In the genomic region with DNA sequence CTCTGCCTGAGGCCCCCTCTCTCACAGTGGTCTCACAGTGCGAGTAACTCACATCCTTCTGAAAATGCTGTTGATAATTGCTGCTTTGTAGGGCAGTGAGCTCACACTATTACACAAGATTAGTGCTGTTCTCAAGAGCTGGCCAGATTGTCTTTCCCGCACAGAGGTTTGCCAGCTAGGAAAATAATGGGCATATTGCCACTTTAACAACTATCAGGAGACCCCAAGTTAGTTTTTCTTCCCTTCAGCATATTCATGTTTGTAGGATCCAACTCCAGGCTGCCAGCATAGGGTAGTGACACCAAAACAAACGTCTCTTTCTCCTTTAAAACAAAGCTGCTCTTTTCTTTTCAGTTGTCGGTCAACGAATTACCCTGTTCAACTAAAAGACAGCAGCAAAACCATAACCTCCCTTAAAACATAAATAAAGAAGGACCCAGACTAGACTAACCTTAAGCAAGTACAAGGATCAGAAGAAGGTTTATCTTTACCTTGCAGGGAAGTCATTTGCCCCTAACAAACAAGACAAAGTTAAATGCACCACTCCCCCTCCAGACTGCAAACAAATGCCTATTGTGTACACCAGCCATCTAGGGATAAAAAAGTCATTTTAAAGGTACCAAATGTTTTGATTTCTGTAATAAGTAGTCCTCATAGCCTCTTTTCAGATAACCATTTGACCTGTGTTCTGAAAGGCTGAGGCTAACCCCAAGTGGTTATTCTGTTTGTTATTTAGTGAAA, we compare ENCODE assay signal across 1 cellular context.
TF ChIP-seq lines count a peak whose summit lies in the region.

No MANE protein-coding gene starts in this region.

TF ChIP-seq in GM23338, 12 proteins besides CTCF, POLR2A, EP300 and RAD21 (continued from another document):
- TF ChIP-seq, protein P1, sequence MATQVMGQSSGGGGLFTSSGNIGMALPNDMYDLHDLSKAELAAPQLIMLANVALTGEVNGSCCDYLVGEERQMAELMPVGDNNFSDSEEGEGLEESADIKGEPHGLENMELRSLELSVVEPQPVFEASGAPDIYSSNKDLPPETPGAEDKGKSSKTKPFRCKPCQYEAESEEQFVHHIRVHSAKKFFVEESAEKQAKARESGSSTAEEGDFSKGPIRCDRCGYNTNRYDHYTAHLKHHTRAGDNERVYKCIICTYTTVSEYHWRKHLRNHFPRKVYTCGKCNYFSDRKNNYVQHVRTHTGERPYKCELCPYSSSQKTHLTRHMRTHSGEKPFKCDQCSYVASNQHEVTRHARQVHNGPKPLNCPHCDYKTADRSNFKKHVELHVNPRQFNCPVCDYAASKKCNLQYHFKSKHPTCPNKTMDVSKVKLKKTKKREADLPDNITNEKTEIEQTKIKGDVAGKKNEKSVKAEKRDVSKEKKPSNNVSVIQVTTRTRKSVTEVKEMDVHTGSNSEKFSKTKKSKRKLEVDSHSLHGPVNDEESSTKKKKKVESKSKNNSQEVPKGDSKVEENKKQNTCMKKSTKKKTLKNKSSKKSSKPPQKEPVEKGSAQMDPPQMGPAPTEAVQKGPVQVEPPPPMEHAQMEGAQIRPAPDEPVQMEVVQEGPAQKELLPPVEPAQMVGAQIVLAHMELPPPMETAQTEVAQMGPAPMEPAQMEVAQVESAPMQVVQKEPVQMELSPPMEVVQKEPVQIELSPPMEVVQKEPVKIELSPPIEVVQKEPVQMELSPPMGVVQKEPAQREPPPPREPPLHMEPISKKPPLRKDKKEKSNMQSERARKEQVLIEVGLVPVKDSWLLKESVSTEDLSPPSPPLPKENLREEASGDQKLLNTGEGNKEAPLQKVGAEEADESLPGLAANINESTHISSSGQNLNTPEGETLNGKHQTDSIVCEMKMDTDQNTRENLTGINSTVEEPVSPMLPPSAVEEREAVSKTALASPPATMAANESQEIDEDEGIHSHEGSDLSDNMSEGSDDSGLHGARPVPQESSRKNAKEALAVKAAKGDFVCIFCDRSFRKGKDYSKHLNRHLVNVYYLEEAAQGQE (IDR thresholded peaks at IDR 0.05; ENCODE audit: unreplicated experiment): no peak
- TF ChIP-seq STAT1 (IDR thresholded peaks at IDR 0.05; ENCODE audit: unreplicated experiment): no peak
- no peak for TF ChIP-seq ZNF114 (CRISPR knock-in tag; IDR thresholded peaks at IDR 0.05)
- TF ChIP-seq, protein P2, sequence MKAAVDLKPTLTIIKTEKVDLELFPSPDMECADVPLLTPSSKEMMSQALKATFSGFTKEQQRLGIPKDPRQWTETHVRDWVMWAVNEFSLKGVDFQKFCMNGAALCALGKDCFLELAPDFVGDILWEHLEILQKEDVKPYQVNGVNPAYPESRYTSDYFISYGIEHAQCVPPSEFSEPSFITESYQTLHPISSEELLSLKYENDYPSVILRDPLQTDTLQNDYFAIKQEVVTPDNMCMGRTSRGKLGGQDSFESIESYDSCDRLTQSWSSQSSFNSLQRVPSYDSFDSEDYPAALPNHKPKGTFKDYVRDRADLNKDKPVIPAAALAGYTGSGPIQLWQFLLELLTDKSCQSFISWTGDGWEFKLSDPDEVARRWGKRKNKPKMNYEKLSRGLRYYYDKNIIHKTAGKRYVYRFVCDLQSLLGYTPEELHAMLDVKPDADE (IDR thresholded peaks at IDR 0.05): no peak
- TF ChIP-seq POLR2AphosphoS5 (IDR thresholded peaks at IDR 0.05; ENCODE audit: low read depth): no peak
- no peak for TF ChIP-seq NANOG (IDR thresholded peaks at IDR 0.05; ENCODE audit: borderline replicate concordance)
- TF ChIP-seq CREB1 (CRISPR knock-in tag; IDR thresholded peaks at IDR 0.05; ENCODE audit: low read depth): no peak
- TF ChIP-seq JUNB (IDR thresholded peaks at IDR 0.05; ENCODE audit: unreplicated experiment): no peak
- no peak for TF ChIP-seq ZNF331 (CRISPR knock-in tag; IDR thresholded peaks at IDR 0.05; ENCODE audit: low read depth)
